ENCODE assay signal across 22 cellular contexts in the genomic region with DNA sequence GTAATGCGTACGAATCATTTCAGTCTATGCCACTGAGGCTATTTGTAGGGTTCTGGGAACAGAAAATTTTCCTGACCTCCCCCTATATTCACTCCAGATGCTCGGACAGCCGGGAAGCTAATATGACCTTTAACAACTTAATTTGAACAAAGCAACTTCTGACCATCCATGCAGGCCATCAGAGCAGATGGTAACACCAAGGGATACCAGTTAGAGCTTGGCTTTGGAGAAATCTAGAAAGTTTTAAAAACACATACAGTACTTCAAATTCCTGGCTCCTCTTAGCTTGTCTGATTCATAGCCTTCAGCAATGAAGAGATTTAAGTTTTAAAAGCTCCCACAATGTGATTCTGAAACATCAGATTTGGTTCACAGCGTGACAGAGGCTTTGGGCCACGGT.
"Had no signal": no experiment of that assay in that cellular context is flagged by ENCODE, and none has a peak within 500 bp of the region (broad histone marks: within the 10 kb centered on the region; RNA-seq: fewer than 3 reads in every experiment).

No MANE protein-coding gene starts in this region.

- DNase-seq: cortex of kidney; effector CD8-positive, alpha-beta T cell; effector memory CD8-positive, alpha-beta T cell; endodermal cell; erythroblast; esophagus squamous epithelium; foreskin fibroblast; foreskin melanocyte; gastrocnemius medialis; glutamatergic neuron; head of caudate nucleus; heart right ventricle; hippocampal formation; left cardiac atrium; left lung; left ventricle myocardium superior; lower lobe of right lung; mesenchymal stem cell; mucosa of descending colon; naive B cell had no signal

- ATAC-seq: effector memory CD8-positive, alpha-beta T cell; esophagus mucosa; gastrocnemius medialis; heart right ventricle; left cardiac atrium; left lung; left ventricle myocardium superior; lower lobe of right lung; mucosa of descending colon had no signal

- H3K27ac ChIP-seq: epithelial cell of prostate, esophagus squamous epithelium, gastrocnemius medialis, heart right ventricle, left lung, lower lobe of right lung had no signal
